Comparison of ENCODE assay signal across 2 cellular contexts in genomic region chr15:45168751-45169551, GRCh38.
TF ChIP-seq lines count a peak whose summit lies in the region.

No MANE protein-coding gene starts in this region.

TF ChIP-seq in GM23338, 12 proteins besides CTCF, POLR2A, EP300 and RAD21:
- no peak for TF ChIP-seq ZNF114 (CRISPR knock-in tag; IDR thresholded peaks at IDR 0.05)
- no peak for TF ChIP-seq STAT1 (IDR thresholded peaks at IDR 0.05; ENCODE audit: unreplicated experiment)
- no peak for TF ChIP-seq EZH2phosphoT487 (IDR thresholded peaks at IDR 0.05; ENCODE audit: unreplicated experiment)
- no peak for TF ChIP-seq REST (IDR thresholded peaks at IDR 0.05; ENCODE audit: unreplicated experiment)
- no peak for TF ChIP-seq JUNB (IDR thresholded peaks at IDR 0.05; ENCODE audit: unreplicated experiment)
- no peak for TF ChIP-seq POLR2AphosphoS5 (IDR thresholded peaks at IDR 0.05; ENCODE audit: low read depth)

TF ChIP-seq in K562, 482 proteins besides CTCF, POLR2A, EP300 and RAD21 (continues in another document):
- TF ChIP-seq JUN (IDR thresholded peaks at IDR 0.05; ENCODE audit: borderline replicate concordance, low read depth, low read length) (no peak), JUN (CRISPR knock-in tag; IDR thresholded peaks at IDR 0.05; ENCODE audit: borderline replicate concordance) (no peak), RFX7 (CRISPR knock-in tag; IDR thresholded peaks at IDR 0.05) (no peak), GATAD2A (IDR thresholded peaks at IDR 0.05) (peak; percentile 30; the same call in 1 of the 2 replicates), HDAC2 (IDR thresholded peaks at IDR 0.05) (0 out of 2 replicates have a peak, but pooled peaks have one; percentile 42), ZBTB11 (CRISPR knock-in tag; IDR thresholded peaks at IDR 0.05) (0 out of 6 replicates have a peak, but pooled peaks of 1 of the 3 experiments have one; percentile 14), GATAD2B (IDR thresholded peaks at IDR 0.05; ENCODE audit: borderline replicate concordance) (peak; percentile 39; the same call in 1 of the 2 replicates), BRD4 (IDR thresholded peaks at IDR 0.05) (no peak), ZNF124 (CRISPR knock-in tag; IDR thresholded peaks at IDR 0.05) (no peak), RCOR1 (IDR thresholded peaks at IDR 0.05; ENCODE audit: borderline replicate concordance in 1 of 2, low read depth in 2 of 2, low read length in 2 of 2) (0 out of 4 replicates have a peak, but pooled peaks of 1 of the 2 experiments have one; percentile 30), ARID3B (CRISPR knock-in tag; IDR thresholded peaks at IDR 0.05; ENCODE audit: borderline replicate concordance) (no peak), AFF4 (CRISPR knock-in tag; IDR thresholded peaks at IDR 0.05) (no peak), POLR2AphosphoS5 (IDR thresholded peaks at IDR 0.05; ENCODE audit: control insufficient read depth, insufficient read depth, low read depth, low read length) (peak; percentile 50; the same call in 1 of the 2 replicates), ATF7 (IDR thresholded peaks at IDR 0.05) (0 out of 2 replicates have a peak, but pooled peaks have one; percentile 17), ZBTB7A (IDR thresholded peaks at IDR 0.05; ENCODE audit: borderline replicate concordance, control insufficient read depth, low read depth, low read length) (peak; percentile 13; the same call in 1 of the 2 replicates), CUX1 (CRISPR knock-in tag; IDR thresholded peaks at IDR 0.05) (no peak), ZMIZ1 (IDR thresholded peaks at IDR 0.05; ENCODE audit: low read depth in 2 of 2, low read length in 2 of 2) (0 out of 4 replicates have a peak, but pooled peaks of 1 of the 2 experiments have one; percentile 33), CBFA2T2 (conservative IDR thresholded peaks at IDR 0.05) (peak; percentile 67), BRF1 (IDR thresholded peaks at IDR 0.05; ENCODE audit: borderline replicate concordance, extremely low read depth, insufficient read length) (no peak), ZNF395 (CRISPR knock-in tag; IDR thresholded peaks at IDR 0.05) (0 out of 2 replicates have a peak, but pooled peaks have one; percentile 27), ATF4 (CRISPR knock-in tag; IDR thresholded peaks at IDR 0.05) (no peak), HDGF (IDR thresholded peaks at IDR 0.05) (no peak), NCOR1 (IDR thresholded peaks at IDR 0.05) (peak; percentile 74), RBFOX2 (IDR thresholded peaks at IDR 0.05; ENCODE audit: low read depth, low read length) (peak; percentile 44; the same call in 1 of the 2 replicates), NEUROD1 (IDR thresholded peaks at IDR 0.05; ENCODE audit: borderline replicate concordance, low read depth, low read length, partially characterized antibody) (peak; percentile 50), SOX6 (IDR thresholded peaks at IDR 0.05) (0 out of 2 replicates have a peak, but pooled peaks have one; percentile 13), LEF1 (IDR thresholded peaks at IDR 0.05) (peak; percentile 61; the same call in 1 of the 2 replicates), HDAC8 (tag; IDR thresholded peaks at IDR 0.05) (no peak), ZNF655 (CRISPR knock-in tag; IDR thresholded peaks at IDR 0.05) (no peak), TEAD4 (IDR thresholded peaks at IDR 0.05; ENCODE audit: low read length) (peak; percentile 42; the same call in 1 of the 2 replicates), TEAD4 (CRISPR knock-in tag; IDR thresholded peaks at IDR 0.05; ENCODE audit: borderline replicate concordance) (no peak), NFIC (IDR thresholded peaks at IDR 0.05) (peak; percentile 66), NRF1 (conservative IDR thresholded peaks at IDR 0.05 in 1 of 2, IDR thresholded peaks at IDR 0.05 in 1 of 2) (no peak)
